Comparison of ENCODE assay signal across 29 cellular contexts in genomic region chr11:71215372-71215965, GRCh38. TPM values are rescaled to one million over a fixed set of nuclear protein-coding genes. Genes with fewer than 3 reads are reported as not detected.
DNase-seq lines count a peak whose midpoint lies in the region; ATAC-seq, FAIRE-seq and TF ChIP-seq lines count a peak whose summit lies in the region.
"Had no signal": no experiment of that assay in that cellular context is flagged by ENCODE, and none has a peak within 500 bp of the region (broad histone marks: within the 10 kb centered on the region; RNA-seq: fewer than 3 reads in every experiment).

No MANE protein-coding gene starts in this region.

- H3K4me1 ChIP-seq in heart left ventricle = peaks cover 0 to 7% (median 0%) of the 10 kb centered on the region in 12 donors
- H3K4me1 ChIP-seq in kidney (ENCODE audit: control insufficient read depth in 1 of 2, insufficient read depth in 1 of 2, low read depth in 1 of 2, low read length in 2 of 2) = peaks cover 0 to 12% of the 10 kb centered on the region in 2 donors
- no peaks in the 10 kb centered on the region for H3K4me1 ChIP-seq in aorta (ENCODE audit: control insufficient read depth in 1 of 2, insufficient read depth in 2 of 2, low read length in 2 of 2)
- H3K4me1 ChIP-seq in Karpas-422 (ENCODE audit: low read length) = no peaks in the 10 kb centered on the region
- H3K4me1 ChIP-seq: Caco-2 had no signal

- H3K9me3 ChIP-seq in heart left ventricle (no peaks in the 10 kb centered on the region), kidney (ENCODE audit: control insufficient read depth in 1 of 2, low read length in 2 of 2) (no peaks in the 10 kb centered on the region), aorta (ENCODE audit: control insufficient read depth, low read length) (peaks cover 2% of the 10 kb centered on the region), Karpas-422 (ENCODE audit: low read length) (no peaks in the 10 kb centered on the region)
- H3K9me3 ChIP-seq: Caco-2 had no signal

- no peak overlapping the region for H2AFZ ChIP-seq in Karpas-422 (ENCODE audit: low read length)
- H2AFZ ChIP-seq: PC-9 had no signal

- no peak for TF ChIP-seq POLR2A in heart left ventricle (IDR thresholded peaks at IDR 0.05)

- WGBS in heart left ventricle, 4 donors = 80 to 92% (median 86%) methylated on average over 10 to 12 of the region's 12 CpGs
- 90% methylated on average over 12 of the region's 12 CpGs for WGBS in aorta, 2 donors

- no peak for TF ChIP-seq CTCF in heart left ventricle (IDR thresholded peaks at IDR 0.05)
- no peak for TF ChIP-seq CTCF in kidney (IDR thresholded peaks at IDR 0.05; ENCODE audit: borderline replicate concordance, extremely low read depth, insufficient read depth)

- no peak overlapping the region for H3K4me3 Mint-ChIP-seq in activated T-cell treated with anti-CD3 and anti-CD28 coated beads, Interleukin-2, amount 50 U/mL, for 72 hours
- H3K4me3 Mint-ChIP-seq: B cell; CD8-positive, alpha-beta T cell had no signal

- no peaks in the 10 kb centered on the region for H3K9me3 Mint-ChIP-seq in activated T-cell treated with anti-CD3 and anti-CD28 coated beads, Interleukin-2, amount 50 U/mL, for 72 hours
- H3K9me3 Mint-ChIP-seq: CD8-positive, alpha-beta T cell had no signal

- no peaks in the 10 kb centered on the region for H3K9me2 ChIP-seq in Karpas-422 (replicated peaks; ENCODE audit: insufficient read depth, low read length)

- intact Hi-C loops in Right ventricle myocardium inferior (cut with DNase I) (no loop called here), heart left ventricle (cut with DNase I) (no loop called here), kidney (cut with DNase I) (no loop called here), sciatic nerve (cut with DNase I) (no loop called here), aorta (cut with DNase I) (no loop called here)

- no peaks in the 10 kb centered on the region for H3K27me3 Mint-ChIP-seq in activated T-cell treated with anti-CD3 and anti-CD28 coated beads, Interleukin-2, amount 50 U/mL, for 72 hours (ENCODE audit: low read depth)

- no peak overlapping the region for H3K4me2 ChIP-seq in Karpas-422 (ENCODE audit: low read depth, low read length, poor library complexity, severe bottlenecking)
- H3K4me2 ChIP-seq: PC-9 had no signal

- H3K27me3 ChIP-seq in heart left ventricle = peaks cover 0 to 46% (median 4%) of the 10 kb centered on the region in 9 donors
- no peaks in the 10 kb centered on the region for H3K27me3 ChIP-seq in aorta (ENCODE audit: control insufficient read depth in 1 of 2, insufficient read depth in 2 of 2, low read length in 1 of 2)
- no peaks in the 10 kb centered on the region for H3K27me3 ChIP-seq in Karpas-422 (ENCODE audit: low read length)

- no peaks in the 10 kb centered on the region for H3K36me3 Mint-ChIP-seq in activated T-cell treated with anti-CD3 and anti-CD28 coated beads, Interleukin-2, amount 50 U/mL, for 72 hours (ENCODE audit: insufficient read depth in 2 of 2)
- H3K36me3 Mint-ChIP-seq: CD8-positive, alpha-beta T cell had no signal

- H4K20me1 ChIP-seq in Karpas-422 (ENCODE audit: insufficient read depth, low read depth, low read length) = no peaks in the 10 kb centered on the region

- H3K79me2 ChIP-seq in Karpas-422 (ENCODE audit: low read length) = no peaks in the 10 kb centered on the region

- no peaks in the 10 kb centered on the region for H3K4me1 Mint-ChIP-seq in activated T-cell treated with anti-CD3 and anti-CD28 coated beads, Interleukin-2, amount 50 U/mL, for 72 hours (ENCODE audit: low read depth)
- H3K4me1 Mint-ChIP-seq: B cell had no signal

- no peak for FAIRE-seq in kidney (lab: Jason Lieb, UNC)
- FAIRE-seq: GM12891, H54 had no signal

- no peak overlapping the region for H3K27ac ChIP-seq in heart left ventricle
- H3K27ac ChIP-seq in kidney (ENCODE audit: low read depth in 2 of 2, low read length in 2 of 2) = no peak overlapping the region
- no peak overlapping the region for H3K27ac ChIP-seq in aorta (ENCODE audit: low read depth in 1 of 2, low read length in 2 of 2)
- no peak overlapping the region for H3K27ac ChIP-seq in Karpas-422 (ENCODE audit: low read length)
- H3K27ac ChIP-seq: 22Rv1, C4-2B, PC-9 had no signal

- no peak overlapping the region for H3K27ac Mint-ChIP-seq in activated T-cell treated with anti-CD3 and anti-CD28 coated beads, Interleukin-2, amount 50 U/mL, for 72 hours
- H3K27ac Mint-ChIP-seq: B cell; CD8-positive, alpha-beta T cell had no signal

- H3K9ac ChIP-seq in kidney (ENCODE audit: low read length in 2 of 2) (no peak overlapping the region), Karpas-422 (ENCODE audit: low read length) (no peak overlapping the region)

- H3K36me3 ChIP-seq in heart left ventricle (no peaks in the 10 kb centered on the region), kidney (ENCODE audit: control insufficient read depth in 1 of 2, insufficient read depth in 2 of 2, low read length in 2 of 2) (no peaks in the 10 kb centered on the region), aorta (ENCODE audit: control insufficient read depth in 1 of 2, insufficient read depth in 2 of 2, low read length in 1 of 2) (no peaks in the 10 kb centered on the region), Karpas-422 (ENCODE audit: insufficient read depth, low read length) (no peaks in the 10 kb centered on the region)

- H3K4me3 ChIP-seq in heart left ventricle (no peak overlapping the region), kidney (ENCODE audit: low read length in 2 of 2) (no peak overlapping the region), aorta (ENCODE audit: low read length in 2 of 2) (no peak overlapping the region), Karpas-422 (ENCODE audit: low read length) (no peak overlapping the region)
- H3K4me3 ChIP-seq: PC-9 had no signal

- ATAC-seq in Right ventricle myocardium inferior = no peak
- no peak for ATAC-seq in heart left ventricle
- no peak for ATAC-seq in sciatic nerve
- ATAC-seq in aorta (ENCODE audit: low FRiP score) = no peak
- ATAC-seq in activated T-cell treated with anti-CD3 and anti-CD28 coated beads, Interleukin-2, amount 50 U/mL, for 72 hours (replicated peaks in 1 of 2) = no peak
- ATAC-seq: CD8-positive, alpha-beta T cell had no signal

- peak; percentile 46 for DNase-seq in Right ventricle myocardium inferior (ENCODE audit: missing footprints)
- DNase-seq in heart left ventricle = no peak
- peak; percentile 55 for DNase-seq in kidney
- peak; percentile 19 for DNase-seq in sciatic nerve (ENCODE audit: low spot score)
- peak; percentile 29 to 40 for DNase-seq in aorta
- no peak for DNase-seq in Karpas-422
- DNase-seq in NCI-H1417 (lab: John Stamatoyannopoulos, UW) = no peak
- DNase-seq in activated T-cell treated with anti-CD3 and anti-CD28 coated beads, Interleukin-2, amount 50 U/mL, for 72 hours = no peak
- DNase-seq: CD8-positive, alpha-beta T cell; DMS79; EL; GDM1; Kasumi-1; NCI-H1092 treated with DMSO at 0.1 percent for 48 hours; NCI-H1436 treated with DMSO at 0.1 percent for 48 hours; NCI-H187 treated with DMSO at 0.1 percent for 48 hours; NCI-H446; NCI-H524 treated with DMSO at 0.1 percent for 48 hours; NCI-H774; PC-9; RPMI8226; SHP77 treated with DMSO at 0.1 percent for 48 hours had no signal

RNA-seq across cellular contexts. Expression of gene SHANK2, which starts 36.9 kb away (rescaled TPM):
- total RNA-seq in Right ventricle myocardium inferior = 0.03 TPM
- total RNA-seq in heart left ventricle = 1 to 10 TPM in 1 of 9 donors, under 1 TPM in 3, not detected in 5; 0.29 to 1.5 (median 0.41) TPM
- under 1 TPM; under 0.01 to 0.04 TPM for polyA plus RNA-seq in heart left ventricle
- total RNA-seq in kidney = 57.8 TPM
- 4.0 TPM for polyA plus RNA-seq in kidney (ENCODE audit: insufficient read depth, low read depth, low replicate concordance)
- total RNA-seq in sciatic nerve = 3.7 TPM
- total RNA-seq in aorta = under 1 TPM; 0.16 to 0.93 TPM
- 1 to 10 TPM in 1 of 2 donors, not detected in 1; 4.8 TPM for polyA plus RNA-seq in aorta
- total RNA-seq in Karpas-422 (2014; rRNA removed; shearing (Covaris generic); ENCODE audit: low replicate concordance) = not detected in 2 replicates
- total RNA-seq in activated T-cell treated with anti-CD3 and anti-CD28 coated beads, Interleukin-2, amount 50 U/mL, for 72 hours = under 1 TPM; 0.12 to 0.28 TPM
- total RNA-seq: CD8-positive, alpha-beta T cell; M059J had no signal

Comparison
In these comparisons a context has a peak if more than half of its experiments do, and no peak if none do; other contexts are left out.
1. DNase-seq: peak in Right ventricle myocardium inferior (single experiment), kidney (single experiment), sciatic nerve (single experiment) and aorta (2 of 2); none in heart left ventricle (0 of 5), Karpas-422 (single experiment), NCI-H1417 (0 of 3) and activated T-cell treated with anti-CD3 and anti-CD28 coated beads, Interleukin-2, amount 50 U/mL, for 72 hours (0 of 2).
2. RNA of gene SHANK2, which starts 36.9 kb away (total RNA-seq): 57.8 TPM in kidney (single experiment); 3.7 TPM in sciatic nerve (single experiment), 0.16 to 0.93 TPM in aorta, 0.12 to 0.28 TPM in activated T-cell treated with anti-CD3 and anti-CD28 coated beads, Interleukin-2, amount 50 U/mL, for 72 hours, 0.29 to 1.5 TPM in heart left ventricle, 0.03 TPM in Right ventricle myocardium inferior (single experiment) and not detected in Karpas-422; every median in the first group is over 10 times any median in the second.